In genomic region chr15:58269455-58270414, GRCh38 we compare ENCODE assay signal across 8 cellular contexts.
DNase-seq lines count a peak whose midpoint lies in the region; ATAC-seq, FAIRE-seq and TF ChIP-seq lines count a peak whose summit lies in the region.

No MANE protein-coding gene starts in this region.

- H3K9me3 ChIP-seq in DND-41 (ENCODE audit: insufficient read depth, low read length, severe bottlenecking), result no peaks in the 10 kb centered on the region
- H3K9me3 ChIP-seq in GM12878 (replicated peaks; ENCODE audit: control insufficient read depth, insufficient read depth, low read length), result peaks cover 3% of the 10 kb centered on the region; the same call in 2 of the 3 replicates
- H3K9me3 ChIP-seq in small intestine (ENCODE audit: control insufficient read depth, low read depth), result no peaks in the 10 kb centered on the region

- intact Hi-C loops in GM12878 (cut with micrococcal nuclease; ENCODE audit: unreplicated experiment), result loop anchor here (10.0 kb wide), 1 partner anchor 485 kb away; no protein-coding TSS in a partner anchor

- peak; percentile 90 for TF ChIP-seq RAD21 in GM12878 (IDR thresholded peaks at IDR 0.05; ENCODE audit: insufficient read depth, low read depth, low read length)

- 66% methylated on average over 10 of the region's 10 CpGs for WGBS in GM12878 (ENCODE audit: insufficient coverage, insufficient replicate concordance, low lambda C conversion rate, missing lambda C conversion rate)
- 7 to 41% (median 27%) methylated on average over 10 of the region's 10 CpGs for WGBS in small intestine, 3 donors

- CTCF ChIA-PET in GM12878 (lab: Yijun Ruan, JAX), result interaction anchor here (0.6 to 2.9 kb wide), 22 partner anchors 11 to 783 kb away, joined by 3 to 17 read pairs (median 3); no protein-coding TSS in a partner anchor

- ATAC-seq in DND-41 (ENCODE audit: insufficient read depth, low read depth) (peak; percentile 81), GM12878 (peak; percentile 81), HG03108 (IDR thresholded peaks at IDR 0.05; ENCODE audit: unreplicated experiment) (no peak), GM21529 (IDR thresholded peaks at IDR 0.05; ENCODE audit: unreplicated experiment) (no peak)

- H2AFZ ChIP-seq in DND-41 (ENCODE audit: low read depth, low read length) (no peak overlapping the region), GM12878 (ENCODE audit: control insufficient read depth, low read depth, low read length) (no peak overlapping the region)

- H3K4me1 ChIP-seq in DND-41 (ENCODE audit: insufficient read depth, low read length), result peaks cover 6% of the 10 kb centered on the region
- H3K4me1 ChIP-seq in GM12878 (ENCODE audit: control insufficient read depth, insufficient read depth, low read length), result no peaks in the 10 kb centered on the region
- peaks cover 0 to 3% of the 10 kb centered on the region in 2 donors for H3K4me1 ChIP-seq in small intestine (ENCODE audit: control insufficient read depth in 2 of 2, insufficient read depth in 1 of 2, low read depth in 1 of 2, low read length in 1 of 2)

- TF ChIP-seq POLR2A in GM12878 (IDR thresholded peaks at IDR 0.05; ENCODE audit: low read depth, low read length), result no peak

- H3K9ac ChIP-seq in DND-41 (ENCODE audit: low read depth, low read length) (no peak overlapping the region), GM12878 (ENCODE audit: control insufficient read depth, insufficient read depth, low read length) (no peak overlapping the region)

- H3K4me3 ChIP-seq in DND-41 (ENCODE audit: low read depth in 1 of 2, low read length in 2 of 2) (no peak overlapping the region), GM12878 (no peak overlapping the region), small intestine (ENCODE audit: low read depth in 1 of 2, low read length in 2 of 2) (no peak overlapping the region)

- TF ChIP-seq EP300 in GM12878 (IDR thresholded peaks at IDR 0.05; ENCODE audit: borderline replicate concordance in 1 of 2, control insufficient read depth in 1 of 2, low read depth in 2 of 2, low read length in 2 of 2), result no peak

- in situ Hi-C loops in GM12878 (cut with MboI), result loop anchor here (5.0 kb wide), 1 partner anchor 488 kb away; no protein-coding TSS in a partner anchor

- H4K20me1 ChIP-seq in DND-41 (ENCODE audit: insufficient read depth, low read length) (no peaks in the 10 kb centered on the region), GM12878 (ENCODE audit: control insufficient read depth, insufficient read depth) (no peaks in the 10 kb centered on the region)

- FAIRE-seq in GM12878 (lab: Jason Lieb, UNC), result peak; percentile 70
- FAIRE-seq in small intestine (lab: Jason Lieb, UNC), result no peak

- H3K36me3 ChIP-seq in DND-41 (ENCODE audit: insufficient read depth, low read length) (no peaks in the 10 kb centered on the region), GM12878 (ENCODE audit: control insufficient read depth in 2 of 2, insufficient read depth in 2 of 2, low read length in 1 of 2) (no peaks in the 10 kb centered on the region), small intestine (ENCODE audit: control insufficient read depth in 2 of 2, insufficient read depth in 2 of 2, low read length in 2 of 2) (no peaks in the 10 kb centered on the region)

- no peak overlapping the region for H3K27ac ChIP-seq in DND-41 (ENCODE audit: low read length)
- no peak overlapping the region for H3K27ac ChIP-seq in GM12878 (ENCODE audit: control insufficient read depth, insufficient read depth)
- peak overlapping the region; percentile 2 to 32 for H3K27ac ChIP-seq in small intestine (ENCODE audit: low read depth in 1 of 2, low read length in 1 of 2)

- BruUV-seq in GM12878 (replicated peaks; lab: Mats Ljungman, UMichigan), result no TSS peak

- H3K27me3 ChIP-seq in DND-41 (ENCODE audit: insufficient read depth, low read length, poor library complexity) (no peaks in the 10 kb centered on the region), GM12878 (replicated peaks in 1 of 2; ENCODE audit: control insufficient read depth in 2 of 2, insufficient read depth in 2 of 2, low read length in 1 of 2) (no peaks in the 10 kb centered on the region), small intestine (ENCODE audit: control insufficient read depth in 2 of 2, insufficient read depth in 2 of 2, low read length in 2 of 2) (no peaks in the 10 kb centered on the region)

- POLR2A ChIA-PET in GM12878 (lab: Charles Lee), result interaction anchor here (1.1 kb wide), 1 partner anchor 42 kb away, joined by 11 read pairs; no protein-coding TSS in a partner anchor

- H3K4me2 ChIP-seq in DND-41 (ENCODE audit: insufficient read depth, low read length) (no peak overlapping the region), GM12878 (ENCODE audit: control insufficient read depth, insufficient read depth) (no peak overlapping the region)

- DNase-seq in DND-41 (peak; percentile 58), HT1080 (ENCODE audit: low read depth) (peak; percentile 48), OCI-M2 (lab: John Stamatoyannopoulos, UW; ENCODE audit: unreplicated experiment) (peak; percentile 1), GM12878 (ENCODE audit: low read depth, low spot score) (peak; percentile 17), hippocampal formation (lab: John Stamatoyannopoulos, UW) (peak; percentile 2 to 44), small intestine (peak; percentile 92)

- TF ChIP-seq CTCF in DND-41 (IDR thresholded peaks at IDR 0.05; ENCODE audit: borderline replicate concordance, extremely low read depth, low read length, poor library complexity, severe bottlenecking), result peak; percentile 80
- peak; percentile 59 to 69 (median 65) for TF ChIP-seq CTCF in GM12878 (IDR thresholded peaks at IDR 0.05 in 2 of 3, conservative IDR thresholded peaks at IDR 0.05 in 1 of 3; ENCODE audit: control insufficient read depth in 2 of 3, extremely low read depth in 1 of 3, insufficient read depth in 1 of 3, low read depth in 3 of 3, low read length in 3 of 3)

- no peaks in the 10 kb centered on the region for H3K79me2 ChIP-seq in DND-41 (ENCODE audit: insufficient read depth, low read length)
- no peaks in the 10 kb centered on the region for H3K79me2 ChIP-seq in GM12878 (ENCODE audit: control insufficient read depth, insufficient read depth, low read length)

- RAD21 ChIA-PET in GM12878 (lab: Charles Lee; ENCODE audit: unreplicated experiment), result interaction anchor here (0.6 to 2.5 kb wide), 16 partner anchors 26 to 1833 kb away, joined by 3 to 11 read pairs (median 4); partner anchors contain the start of gene ADAM10

- SMC1A ChIA-PET in GM12878 (lab: Charles Lee; ENCODE audit: uncharacterized antibody, unreplicated experiment), result interaction anchor here (0.6 to 2.5 kb wide), 25 partner anchors 9 to 501 kb away, joined by 3 to 11 read pairs (median 3); no protein-coding TSS in a partner anchor

TF ChIP-seq in GM12878, 131 proteins besides CTCF, POLR2A, EP300 and RAD21:
- TF ChIP-seq E2F4 (IDR thresholded peaks at IDR 0.05; ENCODE audit: low read depth, low read length) (0 out of 2 replicates have a peak, but pooled peaks have one; percentile 25), IRF4 (IDR thresholded peaks at IDR 0.05; ENCODE audit: low read depth, low read length) (0 out of 2 replicates have a peak, but pooled peaks have one; percentile 7), SMC3 (IDR thresholded peaks at IDR 0.05; ENCODE audit: borderline replicate concordance, low read length) (peak; percentile 86), IKZF1 (conservative IDR thresholded peaks at IDR 0.05) (0 out of 2 replicates have a peak, but pooled peaks have one; percentile 12), TARDBP (IDR thresholded peaks at IDR 0.05; ENCODE audit: borderline replicate concordance) (no peak), ELK1 (IDR thresholded peaks at IDR 0.05; ENCODE audit: low read depth, low read length) (0 out of 2 replicates have a peak, but pooled peaks have one; percentile 18)
TF ChIP-seq in GM12878: peak in this region for 5.

Comparison
In these comparisons a context has a peak if more than half of its experiments do, and no peak if none do; other contexts are left out.
1. ATAC-seq: peak in DND-41 (single experiment) and GM12878 (single experiment); none in HG03108 (single experiment) and GM21529 (single experiment).
2. DNase-seq: peak in every context shown above with its lines; median percentile 92 in small intestine; 58 in DND-41; 48 in HT1080; 23 in hippocampal formation; 17 in GM12878; 1 in OCI-M2.
3. H3K27ac ChIP-seq: peak in small intestine (2 of 2); none in DND-41 (single experiment) and GM12878 (single experiment).